8 cellular contexts compared by ENCODE assay signal in genomic region chrX:111098874-111099273, GRCh38. TPM values are rescaled to one million over a fixed set of nuclear protein-coding genes. Genes with fewer than 3 reads are reported as not detected.
A peak's percentile ranks its signal among the peaks of the same experiment; 100 is the strongest.
DNase-seq lines count a peak whose midpoint lies in the region; ATAC-seq and TF ChIP-seq lines count a peak whose summit lies in the region.

No MANE protein-coding gene starts in this region.

- no peak overlapping the region for H3K4me3 ChIP-seq in right atrium auricular region

- ATAC-seq in GM18505 (IDR thresholded peaks at IDR 0.05; ENCODE audit: unreplicated experiment) (peak; percentile 77), HG03064 (IDR thresholded peaks at IDR 0.05; ENCODE audit: low read depth, unreplicated experiment) (peak; percentile 68)

- H3K36me3 Mint-ChIP-seq in activated naive CD4-positive, alpha-beta T cell treated with anti-CD3 and anti-CD28 coated beads for 36 hours (ENCODE audit: low read depth) = no peaks in the 10 kb centered on the region

- peaks cover 0 to 3% of the 10 kb centered on the region in 2 donors for H3K27me3 ChIP-seq in right atrium auricular region

- no peak for TF ChIP-seq POLR2A in GM18505 (IDR thresholded peaks at IDR 0.05; ENCODE audit: borderline replicate concordance, extremely low read depth, insufficient read depth, insufficient read length)

- CTCF ChIA-PET in activated naive CD4-positive, alpha-beta T cell treated with anti-CD3 and anti-CD28 coated beads for 36 hours (lab: Charles Lee) = interaction anchor here (0.6 to 1.6 kb wide), 7 partner anchors 9 to 349 kb away, joined by 3 to 6 read pairs (median 4); no protein-coding TSS in a partner anchor

- no peaks in the 10 kb centered on the region for H3K9me3 ChIP-seq in right atrium auricular region

- peaks cover 9% of the 10 kb centered on the region for H3K4me1 Mint-ChIP-seq in activated naive CD4-positive, alpha-beta T cell treated with anti-CD3 and anti-CD28 coated beads for 36 hours (ENCODE audit: low read depth)

- intact Hi-C loops in activated naive CD4-positive, alpha-beta T cell treated with anti-CD3 and anti-CD28 coated beads for 36 hours (cut with micrococcal nuclease) = loop anchor here (1.0 to 2.0 kb wide), 5 partner anchors 24 to 649 kb away; partner anchors contain the start of gene ALG13

- TF ChIP-seq CTCF in 22Rv1 (IDR thresholded peaks at IDR 0.05) = peak; percentile 80
- TF ChIP-seq CTCF in right atrium auricular region (IDR thresholded peaks at IDR 0.05) = peak; percentile 49 to 72

- H3K27me3 Mint-ChIP-seq in activated naive CD4-positive, alpha-beta T cell treated with anti-CD3 and anti-CD28 coated beads for 36 hours (ENCODE audit: low read depth) = peaks cover 9% of the 10 kb centered on the region

- H3K36me3 ChIP-seq in right atrium auricular region = no peaks in the 10 kb centered on the region

- DNase-seq in SHP77 (lab: John Stamatoyannopoulos, UW) (peak; percentile 38 to 39), right atrium auricular region (ENCODE audit: low spot score) (no peak), epidermal melanocyte (ENCODE audit: insufficient read length, low spot score) (no peak)
- DNase-seq in activated naive CD4-positive, alpha-beta T cell treated with anti-CD3 and anti-CD28 coated beads for 36 hours = peak; percentile 72
- DNase-seq in stimulated activated CD4-positive, alpha-beta T cell treated with anti-CD3 and anti-CD28 coated beads, Interleukin-12 subunit alpha, Interleukin-12 subunit beta, amount 100 ng/mL, for 48 hours (ENCODE audit: low read depth in 2 of 3, low spot score in 1 of 3) = peak; percentile 33 to 61 (median 45)

- H3K4me3 Mint-ChIP-seq in activated naive CD4-positive, alpha-beta T cell treated with anti-CD3 and anti-CD28 coated beads for 36 hours = no peak overlapping the region

- H3K4me1 ChIP-seq in right atrium auricular region = no peaks in the 10 kb centered on the region

- no peak overlapping the region for H3K27ac ChIP-seq in 22Rv1
- no peak overlapping the region for H3K27ac ChIP-seq in right atrium auricular region

- no peak overlapping the region for H3K27ac Mint-ChIP-seq in activated naive CD4-positive, alpha-beta T cell treated with anti-CD3 and anti-CD28 coated beads for 36 hours

- H3K9me3 Mint-ChIP-seq in activated naive CD4-positive, alpha-beta T cell treated with anti-CD3 and anti-CD28 coated beads for 36 hours = no peaks in the 10 kb centered on the region

RNA-seq across cellular contexts. Expression of gene PAK3, which starts 2.9 kb away (rescaled TPM):
- under 1 TPM; 0.55 to 0.64 TPM for total RNA-seq in activated naive CD4-positive, alpha-beta T cell treated with anti-CD3 and anti-CD28 coated beads for 36 hours
- total RNA-seq in right atrium auricular region = under 1 TPM; 0.16 to 0.85 TPM

Comparison
In these comparisons a context has a peak if more than half of its experiments do, and no peak if none do; other contexts are left out.
1. DNase-seq: peak in SHP77 (2 of 2), activated naive CD4-positive, alpha-beta T cell treated with anti-CD3 and anti-CD28 coated beads for 36 hours (single experiment) and stimulated activated CD4-positive, alpha-beta T cell treated with anti-CD3 and anti-CD28 coated beads, Interleukin-12 subunit alpha, Interleukin-12 subunit beta, amount 100 ng/mL, for 48 hours (3 of 3); none in right atrium auricular region (single experiment) and epidermal melanocyte (single experiment).